In genomic region chr5:142179776-142180387, GRCh38 we compare ENCODE assay signal across 23 cellular contexts.
DNase-seq lines count a peak whose midpoint lies in the region; ATAC-seq lines count a peak whose summit lies in the region.
"Had no signal": no experiment of that assay in that cellular context is flagged by ENCODE, and none has a peak within 500 bp of the region (broad histone marks: within the 10 kb centered on the region; RNA-seq: fewer than 3 reads in every experiment).

No MANE protein-coding gene starts in this region.

- no peaks in the 10 kb centered on the region for H3K27me3 ChIP-seq in BLaER1 treated with 17β-estradiol and CSF1 and Interleukin-3, amounts not matched to agents 10 nM and 100 nM
- H3K27me3 ChIP-seq: cardiac muscle cell, gastrocnemius medialis, Peyer's patch, right lobe of liver had no signal

- H3K4me3 ChIP-seq in BLaER1 treated with 17β-estradiol and CSF1 and Interleukin-3, amounts not matched to agents 10 nM and 100 nM, result no peak overlapping the region
- H3K4me3 ChIP-seq: cardiac muscle cell, esophagus squamous epithelium, gastrocnemius medialis, Peyer's patch, right lobe of liver had no signal

- DNase-seq in NCI-H1436 treated with DMSO at 0.1 percent for 48 hours (lab: John Stamatoyannopoulos, UW) (peak; percentile 67), SK-MEL-5 (ENCODE audit: low read depth, low spot score) (peak; percentile 8), mesenteric fat pad (ENCODE audit: low spot score) (peak; percentile 88)
- DNase-seq: ACHN; activated CD4-positive, alpha-beta T cell treated with anti-CD3 and anti-CD28 coated beads, Interleukin-2, amount 10 ng/mL, durations not matched to agents 24 days and 14 days; activated naive CD4-positive, alpha-beta T cell treated with anti-CD3 and anti-CD28 coated beads, Interleukin-2, amount 50 U/mL, for 16 hours; activated T-cell treated with anti-CD3 and anti-CD28 coated beads, Interleukin-2, amount 50 U/mL, for 48 hours; cortex of kidney; esophagus squamous epithelium; gastrocnemius medialis; hypothalamus; Karpas-422; NCI-H2029; right lobe of liver had no signal

- in situ Hi-C loops in SK-MEL-5 (cut with HindIII; ENCODE audit: low pct_unique_long_range_greater_than_20kb, low sequenced_read_pairs), result loop anchor here (10.0 kb wide), 1 partner anchor 365 kb away; no protein-coding TSS in a partner anchor

- H3K27ac ChIP-seq in BLaER1 treated with 17β-estradiol and CSF1 and Interleukin-3, amounts not matched to agents 10 nM and 100 nM, result no peak overlapping the region
- H3K27ac ChIP-seq: C4-2B, cardiac muscle cell, esophagus squamous epithelium, gastrocnemius medialis, HL-60, right lobe of liver had no signal

- H3K4me2 ChIP-seq in BLaER1 treated with 17β-estradiol and CSF1 and Interleukin-3, amounts not matched to agents 10 nM and 100 nM, result peak overlapping the region in 9 of 11 experiments; percentile 12 to 73 (median 57); a peak in 15 of 22 replicates

- peak overlapping the region in 1 of 11 experiments; percentile 22; a peak in 1 of 22 replicates for H3K9ac ChIP-seq in BLaER1 treated with 17β-estradiol and CSF1 and Interleukin-3, amounts not matched to agents 10 nM and 100 nM

- H3K9me3 ChIP-seq in BLaER1 treated with 17β-estradiol and CSF1 and Interleukin-3, amounts not matched to agents 10 nM and 100 nM (replicated peaks in 1 of 11), result no peaks in the 10 kb centered on the region
- H3K9me3 ChIP-seq: esophagus squamous epithelium, gastrocnemius medialis, Peyer's patch, right lobe of liver had no signal

- ATAC-seq in GM18868 (IDR thresholded peaks at IDR 0.05; ENCODE audit: unreplicated experiment) (no peak), HG02642 (IDR thresholded peaks at IDR 0.05; ENCODE audit: poor library complexity, unreplicated experiment) (no peak), GM18520 (IDR thresholded peaks at IDR 0.05; ENCODE audit: unreplicated experiment) (no peak), GM19467 (IDR thresholded peaks at IDR 0.05; ENCODE audit: unreplicated experiment) (no peak)
- ATAC-seq: gastrocnemius medialis, right lobe of liver had no signal

- H3K4me1 ChIP-seq in BLaER1 treated with 17β-estradiol and CSF1 and Interleukin-3, amounts not matched to agents 10 nM and 100 nM, result peaks cover 0 to 45% (median 32%) of the 10 kb centered on the region in 10 experiments; a peak in 17 of 20 replicates
- H3K4me1 ChIP-seq: esophagus squamous epithelium, right lobe of liver had no signal

- H4K20me1 ChIP-seq in BLaER1 treated with 17β-estradiol and CSF1 and Interleukin-3, amounts not matched to agents 10 nM and 100 nM, result no peaks in the 10 kb centered on the region

- H3K36me3 ChIP-seq in BLaER1 treated with 17β-estradiol and CSF1 and Interleukin-3, amounts not matched to agents 10 nM and 100 nM, result no peaks in the 10 kb centered on the region
- H3K36me3 ChIP-seq: cardiac muscle cell, esophagus squamous epithelium, gastrocnemius medialis, Peyer's patch, right lobe of liver had no signal

Comparison
In these comparisons a context has a peak if more than half of its experiments do, and no peak if none do; other contexts are left out.
1. DNase-seq: peak in every context shown above with its lines; median percentile 88 in mesenteric fat pad; 67 in NCI-H1436 treated with DMSO at 0.1 percent for 48 hours; 8 in SK-MEL-5.